Comparison of ENCODE assay signal across 1 cellular context in genomic region chr4:69664009-69664408, GRCh38.
TF ChIP-seq lines count a peak whose summit lies in the region.

No MANE protein-coding gene starts in this region.

TF ChIP-seq in HepG2, 621 proteins besides CTCF, POLR2A, EP300 and RAD21:
- TF ChIP-seq, protein P1, sequence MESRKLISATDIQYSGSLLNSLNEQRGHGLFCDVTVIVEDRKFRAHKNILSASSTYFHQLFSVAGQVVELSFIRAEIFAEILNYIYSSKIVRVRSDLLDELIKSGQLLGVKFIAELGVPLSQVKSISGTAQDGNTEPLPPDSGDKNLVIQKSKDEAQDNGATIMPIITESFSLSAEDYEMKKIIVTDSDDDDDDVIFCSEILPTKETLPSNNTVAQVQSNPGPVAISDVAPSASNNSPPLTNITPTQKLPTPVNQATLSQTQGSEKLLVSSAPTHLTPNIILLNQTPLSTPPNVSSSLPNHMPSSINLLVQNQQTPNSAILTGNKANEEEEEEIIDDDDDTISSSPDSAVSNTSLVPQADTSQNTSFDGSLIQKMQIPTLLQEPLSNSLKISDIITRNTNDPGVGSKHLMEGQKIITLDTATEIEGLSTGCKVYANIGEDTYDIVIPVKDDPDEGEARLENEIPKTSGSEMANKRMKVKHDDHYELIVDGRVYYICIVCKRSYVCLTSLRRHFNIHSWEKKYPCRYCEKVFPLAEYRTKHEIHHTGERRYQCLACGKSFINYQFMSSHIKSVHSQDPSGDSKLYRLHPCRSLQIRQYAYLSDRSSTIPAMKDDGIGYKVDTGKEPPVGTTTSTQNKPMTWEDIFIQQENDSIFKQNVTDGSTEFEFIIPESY (CRISPR knock-in tag; IDR thresholded peaks at IDR 0.05): 0 out of 2 replicates have a peak, but pooled peaks have one; percentile 45
